ENCODE assay signal across 34 cellular contexts in the genomic region with DNA sequence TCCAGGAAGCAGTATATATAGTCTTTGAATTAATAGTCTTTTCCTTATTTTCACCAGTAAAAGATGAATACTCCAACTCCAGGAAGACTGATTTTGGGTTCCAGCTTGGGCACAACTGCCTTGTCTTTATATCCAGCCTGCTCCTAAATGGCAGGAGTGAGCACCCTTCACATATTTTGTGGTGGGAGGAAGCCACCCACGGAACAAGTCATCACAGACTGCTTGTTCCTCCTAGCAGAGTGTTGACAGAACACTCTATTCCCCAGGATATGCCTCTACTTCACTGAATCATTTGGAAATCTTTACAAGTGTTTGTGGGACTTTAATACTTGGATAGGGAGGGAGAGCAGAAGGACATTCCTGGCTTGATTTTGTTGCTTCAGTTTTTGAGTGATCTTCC. TPM values are rescaled to one million over a fixed set of nuclear protein-coding genes. Genes with fewer than 3 reads are reported as not detected.
"Had no signal": no experiment of that assay in that cellular context is flagged by ENCODE, and none has a peak within 500 bp of the region (broad histone marks: within the 10 kb centered on the region; RNA-seq: fewer than 3 reads in every experiment).

No MANE protein-coding gene starts in this region.

- H3K9me3 ChIP-seq: adrenal gland, MG63, Peyer's patch, SJSA1, SK-N-SH had no signal

- H3K4me3 ChIP-seq: adrenal gland, MG63, Peyer's patch, SJSA1 had no signal

- H3K27me3 Mint-ChIP-seq: activated CD4-positive, alpha-beta T cell treated with anti-CD3 and anti-CD28 coated beads, Interleukin-2, amount 10 ng/mL, durations not matched to agents 7 days and 5 days; activated T-cell treated with anti-CD3 and anti-CD28 coated beads, Interleukin-2, amount 50 U/mL, for 24 hours had no signal

- H3K4me1 ChIP-seq: adrenal gland, Peyer's patch, SJSA1 had no signal

- H3K36me3 ChIP-seq: adrenal gland, MG63, Peyer's patch, SJSA1 had no signal

- H3K36me3 Mint-ChIP-seq: activated naive CD4-positive, alpha-beta T cell treated with anti-CD3 and anti-CD28 coated beads, Interleukin-2, amount 50 U/mL, for 72 hours; brain had no signal

- H3K27ac ChIP-seq: adrenal gland, Peyer's patch, SJSA1 had no signal

- H3K4me3 Mint-ChIP-seq: activated CD4-positive, alpha-beta T cell treated with anti-CD3 and anti-CD28 coated beads, Interleukin-2, amount 10 ng/mL, durations not matched to agents 7 days and 5 days; activated CD8-positive, alpha-beta T cell treated with anti-CD3 and anti-CD28 coated beads, Interleukin-2, amount 10 ng/mL, durations not matched to agents 7 days and 5 days; activated naive CD4-positive, alpha-beta T cell treated with anti-CD3 and anti-CD28 coated beads for 36 hours; activated T-cell treated with anti-CD3 and anti-CD28 coated beads, Interleukin-2, amount 50 U/mL, for 24 hours; activated T-helper 1 cell treated with anti-CD3 and anti-CD28 coated beads, Interleukin-12 subunit alpha, Interleukin-12 subunit beta, Interleukin-2, Interleukin-4 antibody, amounts not matched to agents 30 ng/mL and 10 ng/mL and 1 ng/mL, durations not matched to agents 14 hours and 24 hours and 36 hours; brain; T-helper 1 cell treated with Interleukin-12 subunit alpha and Interleukin-12 subunit beta and Interleukin-4 antibody, amounts not matched to agents 30 μg/mL and 1 μg/mL, for 36 hours; T-helper 2 cell treated with Interferon-gamma antibody and Interleukin-4, amounts not matched to agents 5 μg/mL and 100 μg/mL, for 36 hours had no signal

- H3K27ac Mint-ChIP-seq: activated CD4-positive, alpha-beta T cell treated with anti-CD3 and anti-CD28 coated beads, Interleukin-2, amount 10 ng/mL, durations not matched to agents 7 days and 5 days; activated CD8-positive, alpha-beta T cell treated with anti-CD3 and anti-CD28 coated beads, Interleukin-2, amount 10 ng/mL, durations not matched to agents 7 days and 5 days; activated naive CD4-positive, alpha-beta T cell treated with anti-CD3 and anti-CD28 coated beads for 36 hours; activated naive CD4-positive, alpha-beta T cell treated with anti-CD3 and anti-CD28 coated beads, Interleukin-2, amount 50 U/mL, for 72 hours; activated T-cell treated with anti-CD3 and anti-CD28 coated beads, Interleukin-2, amount 50 U/mL, for 24 hours; activated T-helper 1 cell treated with anti-CD3 and anti-CD28 coated beads, Interleukin-12 subunit alpha, Interleukin-12 subunit beta, Interleukin-2, Interleukin-4 antibody, amounts not matched to agents 30 ng/mL and 10 ng/mL and 1 ng/mL, durations not matched to agents 14 hours and 24 hours and 36 hours; brain; T-helper 1 cell treated with Interleukin-12 subunit alpha and Interleukin-12 subunit beta and Interleukin-4 antibody, amounts not matched to agents 30 μg/mL and 1 μg/mL, for 36 hours; T-helper 2 cell treated with Interferon-gamma antibody and Interleukin-4, amounts not matched to agents 5 μg/mL and 100 μg/mL, for 36 hours had no signal

- DNase-seq: activated CD4-positive, alpha-beta T cell treated with anti-CD3 and anti-CD28 coated beads, Interleukin-2, amount 10 ng/mL, durations not matched to agents 7 days and 5 days; activated CD4-positive, alpha-beta T cell treated with anti-CD3 and anti-CD28 coated beads, Interleukin-2, amount 50 U/mL, for 48 hours; activated CD8-positive, alpha-beta T cell treated with anti-CD3 and anti-CD28 coated beads, Interleukin-2, amount 10 ng/mL, durations not matched to agents 7 days and 5 days; activated gamma-delta T cell treated with Interleukin-2 at 50 U/mL for 16 hours; activated naive CD4-positive, alpha-beta T cell treated with anti-CD3 and anti-CD28 coated beads for 36 hours; activated T-cell treated with anti-CD3 and anti-CD28 coated beads, Interleukin-2, amount 50 U/mL, for 24 hours; adrenal gland; central memory CD4-positive, alpha-beta T cell; Kasumi-1; KG1; MG63; NCI-H1048; NCI-H1105 treated with DMSO at 0.1 percent for 48 hours; NCI-H1436; NCI-H1694; NCI-H1930; NCI-H2081 treated with DMSO at 0.1 percent for 48 hours; NCI-H2171; NCI-H510A; NCI-H526; NCI-H748 treated with DMSO at 0.1 percent for 48 hours; NK-92 treated with Interleukin-12 subunit alpha and Interleukin-12 subunit beta, amount 100 ng/mL, for 24 hours; PC-3; Peyer's patch; RPMI8226; SHP77 treated with DMSO at 0.1 percent for 48 hours; SK-N-SH had no signal

- ATAC-seq: activated CD8-positive, alpha-beta T cell treated with anti-CD3 and anti-CD28 coated beads, Interleukin-2, amount 10 ng/mL, durations not matched to agents 7 days and 5 days; activated naive CD4-positive, alpha-beta T cell treated with anti-CD3 and anti-CD28 coated beads, Interleukin-2, amount 50 U/mL, for 72 hours; PC-3 had no signal

- H3K4me1 Mint-ChIP-seq: activated CD4-positive, alpha-beta T cell treated with anti-CD3 and anti-CD28 coated beads, Interleukin-2, amount 10 ng/mL, durations not matched to agents 7 days and 5 days; brain had no signal

- H3K27me3 ChIP-seq: adrenal gland, MG63, Peyer's patch, SJSA1 had no signal

- H3K9me3 Mint-ChIP-seq: activated CD4-positive, alpha-beta T cell treated with anti-CD3 and anti-CD28 coated beads, Interleukin-2, amount 10 ng/mL, durations not matched to agents 7 days and 5 days; activated naive CD4-positive, alpha-beta T cell treated with anti-CD3 and anti-CD28 coated beads for 36 hours; activated naive CD4-positive, alpha-beta T cell treated with anti-CD3 and anti-CD28 coated beads, Interleukin-2, amount 50 U/mL, for 72 hours; activated T-helper 1 cell treated with anti-CD3 and anti-CD28 coated beads, Interleukin-12 subunit alpha, Interleukin-12 subunit beta, Interleukin-2, Interleukin-4 antibody, amounts not matched to agents 30 ng/mL and 10 ng/mL and 1 ng/mL, durations not matched to agents 14 hours and 24 hours and 36 hours; brain; T-helper 1 cell treated with Interleukin-12 subunit alpha and Interleukin-12 subunit beta and Interleukin-4 antibody, amounts not matched to agents 30 μg/mL and 1 μg/mL, for 36 hours; T-helper 2 cell treated with Interferon-gamma antibody and Interleukin-4, amounts not matched to agents 5 μg/mL and 100 μg/mL, for 36 hours had no signal

RNA-seq across cellular contexts. Expression of gene ITPRID1, which starts 31.7 kb away (rescaled TPM):
- total RNA-seq: activated CD4-positive, alpha-beta T cell treated with anti-CD3 and anti-CD28 coated beads, Interleukin-2, amount 10 ng/mL, durations not matched to agents 7 days and 5 days; activated CD8-positive, alpha-beta T cell treated with anti-CD3 and anti-CD28 coated beads, Interleukin-2, amount 10 ng/mL, durations not matched to agents 7 days and 5 days; activated naive CD4-positive, alpha-beta T cell treated with anti-CD3 and anti-CD28 coated beads for 36 hours; activated naive CD4-positive, alpha-beta T cell treated with anti-CD3 and anti-CD28 coated beads, Interleukin-2, amount 50 U/mL, for 72 hours; activated T-helper 1 cell treated with anti-CD3 and anti-CD28 coated beads, Interleukin-12 subunit alpha, Interleukin-12 subunit beta, Interleukin-2, Interleukin-4 antibody, amounts not matched to agents 30 ng/mL and 10 ng/mL and 1 ng/mL, durations not matched to agents 14 hours and 24 hours and 36 hours; adrenal gland; astrocyte; PC-3; SJSA1 had no signal
- polyA plus RNA-seq: adrenal gland, SK-N-SH had no signal
